Comparison of ENCODE assay signal across 8 cellular contexts in genomic region chr20:32509639-32510066, GRCh38.
A peak's percentile ranks its signal among the peaks of the same experiment; 100 is the strongest.
DNase-seq lines count a peak whose midpoint lies in the region; ATAC-seq and TF ChIP-seq lines count a peak whose summit lies in the region.

No MANE protein-coding gene starts in this region.

- DNase-seq in T follicular helper cell (ENCODE audit: low read depth) (peak; percentile 40), spleen (no peak), coronary artery (ENCODE audit: low spot score) (no peak), 8988T (no peak), NCI-H1105 (lab: John Stamatoyannopoulos, UW) (no peak), OCI-M2 (lab: John Stamatoyannopoulos, UW; ENCODE audit: unreplicated experiment) (no peak)
- peak; percentile 43 for DNase-seq in central memory CD8-positive, alpha-beta T cell (ENCODE audit: low spot score in 2 of 2)

- H3K27me3 Mint-ChIP-seq in central memory CD8-positive, alpha-beta T cell: no peaks in the 10 kb centered on the region

- POLR2A ChIA-PET in HEK293 (lab: Yijun Ruan, JAX): no interaction called here

- H3K36me3 ChIP-seq in HEK293 (ENCODE audit: control insufficient read depth in 2 of 2, insufficient read depth in 1 of 2, low read length in 2 of 2): no peaks in the 10 kb centered on the region
- no peaks in the 10 kb centered on the region for H3K36me3 ChIP-seq in spleen

- H3K4me1 ChIP-seq in HEK293 (ENCODE audit: control insufficient read depth, insufficient read depth, low read length): no peaks in the 10 kb centered on the region; the same call in none of the 2 replicates
- peaks cover 3 to 95% (median 46%) of the 10 kb centered on the region in 6 donors for H3K4me1 ChIP-seq in spleen

- 19 to 42% (median 21%) methylated on average over 10 of the region's 10 CpGs for WGBS in spleen, 5 donors

- no peaks in the 10 kb centered on the region for H3K9me3 ChIP-seq in HEK293 (ENCODE audit: control insufficient read depth, insufficient read depth, low read depth, low read length)
- no peaks in the 10 kb centered on the region for H3K9me3 ChIP-seq in spleen

- H3K4me3 Mint-ChIP-seq in central memory CD8-positive, alpha-beta T cell: peak overlapping the region; percentile 67

- no peaks in the 10 kb centered on the region for H3K9me3 Mint-ChIP-seq in central memory CD8-positive, alpha-beta T cell

- CTCF ChIA-PET in HEK293 (lab: Yijun Ruan, JAX): interaction anchor here (0.6 to 2.5 kb wide), 2 partner anchors 12 to 13 kb away, joined by 4 to 11 read pairs; no protein-coding TSS in a partner anchor

- H3K4me3 ChIP-seq in HEK293 (ENCODE audit: low read depth, low read length) (no peak overlapping the region), spleen (peak overlapping the region in 2 of 8 donors; percentile 8 to 17), coronary artery (no peak overlapping the region)

- H3K27ac ChIP-seq in HEK293 (ENCODE audit: extremely low read depth, low read depth, low read length) (no peak overlapping the region), spleen (peak overlapping the region in 5 of 8 donors; percentile 18 to 66 (median 52)), coronary artery (no peak overlapping the region)

- H3K27me3 ChIP-seq in spleen (replicated peaks in 1 of 7): no peaks in the 10 kb centered on the region

- peak; percentile 80 for ATAC-seq in central memory CD8-positive, alpha-beta T cell (replicated peaks; ENCODE audit: extremely low read depth, poor library complexity, severe bottlenecking)

- H3K27ac Mint-ChIP-seq in central memory CD8-positive, alpha-beta T cell (ENCODE audit: low read depth): peak overlapping the region; percentile 81

- intact Hi-C loops in spleen (cut with DNase I; ENCODE audit: low total_unique reads): no loop called here

- H3K4me1 Mint-ChIP-seq in central memory CD8-positive, alpha-beta T cell: peaks cover 40% of the 10 kb centered on the region

- TF ChIP-seq CTCF in HEK293 (tag by site-specific recombination; IDR thresholded peaks at IDR 0.05) (no peak), spleen (IDR thresholded peaks at IDR 0.05 in 8 of 11, conservative IDR thresholded peaks at IDR 0.05 in 3 of 11) (peak in 2 of 11 experiments; percentile 12 to 31), coronary artery (IDR thresholded peaks at IDR 0.05) (no peak)

- peaks cover 19% of the 10 kb centered on the region for H3K36me3 Mint-ChIP-seq in central memory CD8-positive, alpha-beta T cell (ENCODE audit: insufficient read depth)

- TF ChIP-seq POLR2A in spleen (IDR thresholded peaks at IDR 0.05): no peak

TF ChIP-seq in HEK293, 187 proteins besides CTCF, POLR2A, EP300 and RAD21:
- TF ChIP-seq ZNF843 (tag by site-specific recombination; IDR thresholded peaks at IDR 0.05) (no peak), ZNF148 (tag by site-specific recombination; IDR thresholded peaks at IDR 0.05; ENCODE audit: borderline replicate concordance) (no peak), ZNF654 (tag by site-specific recombination; IDR thresholded peaks at IDR 0.05; ENCODE audit: low read depth) (0 out of 2 replicates have a peak, but pooled peaks have one; percentile 2), ZNF362 (tag by site-specific recombination; IDR thresholded peaks at IDR 0.05) (no peak), ZNF623 (tag by site-specific recombination; IDR thresholded peaks at IDR 0.05) (no peak), ZBTB20 (tag by site-specific recombination; IDR thresholded peaks at IDR 0.05) (no peak)

Comparison
In these comparisons a context has a peak if more than half of its experiments do, and no peak if none do; other contexts are left out.
1. H3K27ac ChIP-seq: peak in spleen (5 of 8); none in HEK293 (single experiment) and coronary artery (0 of 2).
2. DNase-seq: peak in T follicular helper cell (single experiment) and central memory CD8-positive, alpha-beta T cell (2 of 2); none in spleen (single experiment), coronary artery (single experiment), 8988T (single experiment), NCI-H1105 (single experiment) and OCI-M2 (single experiment).